9 cellular contexts compared by ENCODE assay signal in the genomic region with DNA sequence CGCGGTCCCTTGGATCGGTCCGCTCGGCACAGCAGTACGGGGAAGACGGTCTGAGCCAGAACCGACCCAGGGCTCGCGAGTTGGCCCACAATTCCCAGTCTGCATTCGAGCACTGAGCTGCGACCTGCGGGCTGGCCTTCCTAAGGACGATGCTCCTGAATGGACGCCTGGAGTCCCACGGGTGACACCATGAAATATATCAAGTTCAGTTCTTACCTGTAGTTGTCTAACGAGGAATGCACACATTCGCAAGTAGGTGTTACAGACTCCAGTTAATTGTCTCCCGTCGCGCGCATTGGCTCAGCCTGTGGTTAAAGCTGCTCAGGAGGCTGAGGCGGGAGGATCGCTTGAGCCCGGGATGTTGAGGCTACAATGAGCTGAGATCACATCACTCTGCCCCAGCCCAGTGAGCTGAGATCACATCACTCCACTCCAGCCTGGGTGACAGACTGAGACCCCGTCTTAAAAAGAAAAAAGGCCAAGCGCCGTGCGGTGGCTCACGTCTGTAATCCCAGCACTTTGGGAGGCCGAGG. TPM values are rescaled to one million over a fixed set of nuclear protein-coding genes. Genes with fewer than 3 reads are reported as not detected.
DNase-seq lines count a peak whose midpoint lies in the region; ATAC-seq, FAIRE-seq and TF ChIP-seq lines count a peak whose summit lies in the region.
"Had no signal": no experiment of that assay in that cellular context is flagged by ENCODE, and none has a peak within 500 bp of the region (broad histone marks: within the 10 kb centered on the region; RNA-seq: fewer than 3 reads in every experiment).

No MANE protein-coding gene starts in this region.

- DNase-seq in activated naive CD4-positive, alpha-beta T cell treated with anti-CD3 and anti-CD28 coated beads, Interleukin-2, amount 10 ng/mL, durations not matched to agents 7 days and 5 days, result no peak
- DNase-seq in activated naive CD4-positive, alpha-beta T cell treated with Interleukin-2 at 50 U/mL for 16 hours, result no peak
- DNase-seq in GM12878 (ENCODE audit: low read depth, low spot score), result no peak
- DNase-seq in lower lobe of right lung, result peak; percentile 47
- DNase-seq in upper lobe of right lung, result no peak
- DNase-seq in LoVo (ENCODE audit: low spot score), result no peak
- no peak for DNase-seq in NCI-H1436 treated with DMSO at 0.1 percent for 48 hours (lab: John Stamatoyannopoulos, UW)
- no peak for DNase-seq in NOMO-1 treated with DMSO at 0.1 percent for 48 hours (lab: John Stamatoyannopoulos, UW; ENCODE audit: unreplicated experiment)

- peak overlapping the region; percentile 90 for H2AFZ ChIP-seq in GM12878 (ENCODE audit: control insufficient read depth, low read depth, low read length)

- SMC1A ChIA-PET in GM12878 (lab: Charles Lee; ENCODE audit: uncharacterized antibody, unreplicated experiment), result interaction anchor here (1.0 to 1.9 kb wide), 6 partner anchors 19 to 179 kb away, joined by 3 to 7 read pairs (median 3); no protein-coding TSS in a partner anchor

- peak overlapping the region; percentile 84 for H3K9ac ChIP-seq in GM12878 (ENCODE audit: control insufficient read depth, insufficient read depth, low read length)

- H3K27me3 Mint-ChIP-seq in activated naive CD4-positive, alpha-beta T cell treated with anti-CD3 and anti-CD28 coated beads, Interleukin-2, amount 10 ng/mL, durations not matched to agents 7 days and 5 days, result no peaks in the 10 kb centered on the region

- FAIRE-seq in GM12878 (lab: Jason Lieb, UNC), result no peak
- FAIRE-seq: colon had no signal

- no peaks in the 10 kb centered on the region for H4K20me1 ChIP-seq in GM12878 (ENCODE audit: control insufficient read depth, insufficient read depth)

- WGBS in GM12878 (ENCODE audit: insufficient coverage, insufficient replicate concordance, low lambda C conversion rate, missing lambda C conversion rate), result 57% methylated on average over 30 of the region's 31 CpGs

- H3K4me1 Mint-ChIP-seq in activated naive CD4-positive, alpha-beta T cell treated with anti-CD3 and anti-CD28 coated beads, Interleukin-2, amount 10 ng/mL, durations not matched to agents 7 days and 5 days, result peaks cover 26% of the 10 kb centered on the region

- peak overlapping the region; percentile 75 for H3K27ac Mint-ChIP-seq in activated naive CD4-positive, alpha-beta T cell treated with anti-CD3 and anti-CD28 coated beads, Interleukin-2, amount 10 ng/mL, durations not matched to agents 7 days and 5 days

- H3K4me3 Mint-ChIP-seq in activated naive CD4-positive, alpha-beta T cell treated with anti-CD3 and anti-CD28 coated beads, Interleukin-2, amount 10 ng/mL, durations not matched to agents 7 days and 5 days, result peak overlapping the region; percentile 83

- TF ChIP-seq EP300 in GM12878 (IDR thresholded peaks at IDR 0.05; ENCODE audit: borderline replicate concordance in 1 of 2, control insufficient read depth in 1 of 2, low read depth in 2 of 2, low read length in 2 of 2), result no peak

- ATAC-seq in GM12878, result no peak
- ATAC-seq in lower lobe of right lung, result no peak
- no peak for ATAC-seq in upper lobe of right lung

- TF ChIP-seq POLR2A in GM12878 (IDR thresholded peaks at IDR 0.05; ENCODE audit: low read depth, low read length), result no peak

- no peak for TF ChIP-seq CTCF in GM12878 (IDR thresholded peaks at IDR 0.05 in 2 of 3, conservative IDR thresholded peaks at IDR 0.05 in 1 of 3; ENCODE audit: control insufficient read depth in 2 of 3, extremely low read depth in 1 of 3, insufficient read depth in 1 of 3, low read depth in 3 of 3, low read length in 3 of 3)
- TF ChIP-seq CTCF in lower lobe of right lung (IDR thresholded peaks at IDR 0.05), result no peak
- TF ChIP-seq CTCF in upper lobe of right lung (IDR thresholded peaks at IDR 0.05), result no peak

- CTCF ChIA-PET in activated naive CD4-positive, alpha-beta T cell treated with anti-CD3 and anti-CD28 coated beads, Interleukin-2, amount 10 ng/mL, durations not matched to agents 7 days and 5 days (lab: Charles Lee), result interaction anchor here (1.5 to 1.6 kb wide), 2 partner anchors 31 to 179 kb away, joined by 4 to 7 read pairs; a partner anchor contains a TSS
- CTCF ChIA-PET in GM12878 (lab: Yijun Ruan, JAX), result interaction anchor here (1.1 to 2.0 kb wide), 7 partner anchors 12 to 178 kb away, joined by 3 to 11 read pairs (median 5); a partner anchor contains a TSS

- POLR2A ChIA-PET in GM12878 (lab: Charles Lee), result interaction anchor here (1.7 kb wide), 1 partner anchor 31 kb away, joined by 4 read pairs; a partner anchor contains a TSS

- peaks cover 23% of the 10 kb centered on the region for H3K36me3 Mint-ChIP-seq in activated naive CD4-positive, alpha-beta T cell treated with anti-CD3 and anti-CD28 coated beads, Interleukin-2, amount 10 ng/mL, durations not matched to agents 7 days and 5 days

- TF ChIP-seq RAD21 in GM12878 (IDR thresholded peaks at IDR 0.05; ENCODE audit: insufficient read depth, low read depth, low read length), result no peak

- H3K27ac ChIP-seq in GM12878 (ENCODE audit: control insufficient read depth, insufficient read depth), result peak overlapping the region; percentile 76
- H3K27ac ChIP-seq in lower lobe of right lung, result peak overlapping the region; percentile 96
- H3K27ac ChIP-seq in upper lobe of right lung, result peak overlapping the region; percentile 93

- H3K79me2 ChIP-seq in GM12878 (ENCODE audit: control insufficient read depth, insufficient read depth, low read length), result peaks cover 5% of the 10 kb centered on the region

- H3K27me3 ChIP-seq in GM12878 (replicated peaks in 1 of 2; ENCODE audit: control insufficient read depth in 2 of 2, insufficient read depth in 2 of 2, low read length in 1 of 2), result no peaks in the 10 kb centered on the region
- no peaks in the 10 kb centered on the region for H3K27me3 ChIP-seq in lower lobe of right lung (ENCODE audit: low read depth)
- H3K27me3 ChIP-seq in upper lobe of right lung, result no peaks in the 10 kb centered on the region

- H3K36me3 ChIP-seq in GM12878 (ENCODE audit: control insufficient read depth in 2 of 2, insufficient read depth in 2 of 2, low read length in 1 of 2) (no peaks in the 10 kb centered on the region), lower lobe of right lung (peaks cover 10% of the 10 kb centered on the region), upper lobe of right lung (peaks cover 7% of the 10 kb centered on the region)

- in situ Hi-C loops in GM12878 (cut with MboI), result no loop called here

- peak overlapping the region; percentile 98 for H3K4me2 ChIP-seq in GM12878 (ENCODE audit: control insufficient read depth, insufficient read depth)

- peak overlapping the region; percentile 83 for H3K4me3 ChIP-seq in GM12878
- H3K4me3 ChIP-seq in lower lobe of right lung, result peak overlapping the region; percentile 71
- peak overlapping the region; percentile 72 for H3K4me3 ChIP-seq in upper lobe of right lung

- H3K9me3 ChIP-seq in GM12878 (replicated peaks; ENCODE audit: control insufficient read depth, insufficient read depth, low read length), result no peaks in the 10 kb centered on the region
- no peaks in the 10 kb centered on the region for H3K9me3 ChIP-seq in lower lobe of right lung
- H3K9me3 ChIP-seq in upper lobe of right lung, result no peaks in the 10 kb centered on the region

- RAD21 ChIA-PET in GM12878 (lab: Charles Lee; ENCODE audit: unreplicated experiment), result interaction anchor here (1.2 to 3.1 kb wide), 2 partner anchors 31 to 179 kb away, joined by 5 to 14 read pairs; a partner anchor contains a TSS

- no TSS peak for BruUV-seq in GM12878 (replicated peaks; lab: Mats Ljungman, UMichigan)

- H3K4me1 ChIP-seq in GM12878 (ENCODE audit: control insufficient read depth, insufficient read depth, low read length) (no peaks in the 10 kb centered on the region), lower lobe of right lung (peaks cover 12% of the 10 kb centered on the region), upper lobe of right lung (peaks cover 5% of the 10 kb centered on the region)

- intact Hi-C loops in GM12878 (cut with micrococcal nuclease; ENCODE audit: unreplicated experiment) (no loop called here), lower lobe of right lung (cut with DNase I) (no loop called here), upper lobe of right lung (cut with DNase I) (no loop called here)

- H3K9me3 Mint-ChIP-seq in activated naive CD4-positive, alpha-beta T cell treated with anti-CD3 and anti-CD28 coated beads, Interleukin-2, amount 10 ng/mL, durations not matched to agents 7 days and 5 days, result no peaks in the 10 kb centered on the region

RNA-seq across cellular contexts. Expression of a gene that starts 0.8 kb away (rescaled TPM):
- total RNA-seq in GM12878 (2013; cell fraction: nucleolus; rRNA removed), result 10.3 and 11.1 TPM in 2 replicates
- total RNA-seq in GM12878 (2014; rRNA removed) (11.0 and 12.4 TPM in 2 replicates), GM12878 (2014; rRNA removed; fragmentation: Illumina TruSeq; extraction: Trizol) (6.8 and 7.6 TPM in 2 replicates), GM12878 (2021) (5.9 and 6.7 TPM in 2 replicates), lower lobe of right lung (5.6 TPM), upper lobe of right lung (5.6 TPM)
- polyA plus RNA-seq in GM12878 (2011; ENCODE audit: low read depth), result 3.9 TPM
- polyA plus RNA-seq in GM12878 (2011; rRNA removed) (11.6 and 14.8 TPM in 2 replicates), GM12878 (2014; fragmentation: Illumina TruSeq; extraction: Trizol) (6.1 and 7.7 TPM in 2 replicates), GM12878 (2014; fragmentation: Nextera tagmentation; extraction: Ambion mirVana) (1 to 10 TPM in 1 of 2 experiments, under 1 TPM in 1; 0.58 to 2.7 TPM), GM12878 (2014; rRNA removed) (10.9 and 12.4 TPM in 2 replicates), GM12878 (2016; fragmentation: Nextera tagmentation; extraction: Ambion mirVana) (10 to 100 TPM; 10.9 to 12.3 TPM)
- polyA plus RNA-seq in GM12878 (2011; cell fraction: cytosol; rRNA removed), result 8.9 and 9.0 TPM in 2 replicates
- polyA plus RNA-seq in GM12878 (2011; cell fraction: nucleus; rRNA removed), result 5.6 and 6.5 TPM in 2 replicates
- 4.4 and 5.8 TPM in 2 replicates for polyA plus RNA-seq in GM12878 (2012)
- polyA minus RNA-seq in GM12878 (2011; rRNA and poly(A)+ RNA removed), result 6.7 and 7.0 TPM in 2 replicates
- 2.9 and 3.5 TPM in 2 replicates for polyA minus RNA-seq in GM12878 (2011; cell fraction: cytosol; rRNA and poly(A)+ RNA removed)
- 5.9 and 11.9 TPM in 2 replicates for polyA minus RNA-seq in GM12878 (2011; cell fraction: nucleus; rRNA and poly(A)+ RNA removed)

RNA-seq across cellular contexts. Expression of a gene that starts 30.9 kb away (rescaled TPM):
- 212 and 228 TPM in 2 replicates for total RNA-seq in GM12878 (2013; cell fraction: nucleolus; rRNA removed)
- total RNA-seq in GM12878 (2014; rRNA removed), result 28.9 and 33.4 TPM in 2 replicates
- total RNA-seq in GM12878 (2014; rRNA removed; fragmentation: Illumina TruSeq; extraction: Trizol), result 31.4 and 32.6 TPM in 2 replicates
- total RNA-seq in GM12878 (2021), result 31.6 TPM in 2 replicates
- polyA plus RNA-seq in GM12878 (2011; ENCODE audit: low read depth), result 33.8 TPM
- polyA plus RNA-seq in GM12878 (2011; rRNA removed), result 34.3 and 46.0 TPM in 2 replicates
- 15.7 and 17.7 TPM in 2 replicates for polyA plus RNA-seq in GM12878 (2011; cell fraction: cytosol; rRNA removed)
- 23.9 and 28.8 TPM in 2 replicates for polyA plus RNA-seq in GM12878 (2011; cell fraction: nucleus; rRNA removed)
- polyA plus RNA-seq in GM12878 (2012), result 20.4 and 35.3 TPM in 2 replicates
- polyA plus RNA-seq in GM12878 (2014; fragmentation: Illumina TruSeq; extraction: Trizol), result 30.9 and 39.1 TPM in 2 replicates
- 10 to 100 TPM in 1 of 2 experiments, 1 to 10 TPM in 1; 5.4 to 11.1 TPM for polyA plus RNA-seq in GM12878 (2014; fragmentation: Nextera tagmentation; extraction: Ambion mirVana)
- 17.5 and 18.2 TPM in 2 replicates for polyA plus RNA-seq in GM12878 (2014; rRNA removed)
- 10 to 100 TPM in 1 of 2 experiments, 1 to 10 TPM in 1; 8.3 to 23.9 TPM for polyA plus RNA-seq in GM12878 (2016; fragmentation: Nextera tagmentation; extraction: Ambion mirVana)
- polyA minus RNA-seq in GM12878 (2011; rRNA and poly(A)+ RNA removed), result 49.0 and 54.4 TPM in 2 replicates
- 16.2 and 17.7 TPM in 2 replicates for polyA minus RNA-seq in GM12878 (2011; cell fraction: cytosol; rRNA and poly(A)+ RNA removed)
- polyA minus RNA-seq in GM12878 (2011; cell fraction: nucleus; rRNA and poly(A)+ RNA removed), result 40.9 and 59.3 TPM in 2 replicates
- total RNA-seq in lower lobe of right lung, result 32.0 TPM
- total RNA-seq in upper lobe of right lung, result 32.5 TPM
